In genomic region chr6:154410619-154411044, GRCh38 we compare ENCODE assay signal across 8 cellular contexts. TPM values are rescaled to one million over a fixed set of nuclear protein-coding genes. Genes with fewer than 3 reads are reported as not detected.
DNase-seq lines count a peak whose midpoint lies in the region; ATAC-seq and TF ChIP-seq lines count a peak whose summit lies in the region.

No MANE protein-coding gene starts in this region.

- ATAC-seq in GM18519 (IDR thresholded peaks at IDR 0.05; ENCODE audit: low FRiP score, unreplicated experiment) = no peak
- ATAC-seq in HG03457 (IDR thresholded peaks at IDR 0.05; ENCODE audit: unreplicated experiment) = no peak

- CTCF ChIA-PET in activated CD4-positive, alpha-beta T cell treated with anti-CD3 and anti-CD28 coated beads, Interleukin-2, amount 10 ng/mL, durations not matched to agents 7 days and 5 days (lab: Charles Lee) = no interaction called here

- no peak for TF ChIP-seq CTCF in breast epithelium (IDR thresholded peaks at IDR 0.05)

- POLR2A ChIA-PET in activated CD4-positive, alpha-beta T cell treated with anti-CD3 and anti-CD28 coated beads, Interleukin-2, amount 10 ng/mL, durations not matched to agents 7 days and 5 days (lab: Charles Lee) = no interaction called here

- H3K4me3 Mint-ChIP-seq in activated CD4-positive, alpha-beta T cell treated with anti-CD3 and anti-CD28 coated beads, Interleukin-2, amount 10 ng/mL, durations not matched to agents 7 days and 5 days = no peak overlapping the region

- peaks cover 2% of the 10 kb centered on the region for H3K4me1 Mint-ChIP-seq in activated CD4-positive, alpha-beta T cell treated with anti-CD3 and anti-CD28 coated beads, Interleukin-2, amount 10 ng/mL, durations not matched to agents 7 days and 5 days

- no peak overlapping the region for H3K4me3 ChIP-seq in breast epithelium

- H3K27me3 Mint-ChIP-seq in activated CD4-positive, alpha-beta T cell treated with anti-CD3 and anti-CD28 coated beads, Interleukin-2, amount 10 ng/mL, durations not matched to agents 7 days and 5 days = peaks cover 5% of the 10 kb centered on the region

- H3K27me3 ChIP-seq in breast epithelium = no peaks in the 10 kb centered on the region

- intact Hi-C loops in breast epithelium (cut with DNase I; ENCODE audit: low total_unique reads) = no loop called here

- TF ChIP-seq POLR2A in breast epithelium (IDR thresholded peaks at IDR 0.05) = no peak

- H3K9me3 Mint-ChIP-seq in activated CD4-positive, alpha-beta T cell treated with anti-CD3 and anti-CD28 coated beads, Interleukin-2, amount 10 ng/mL, durations not matched to agents 7 days and 5 days = no peaks in the 10 kb centered on the region

- H3K4me1 ChIP-seq in breast epithelium = peaks cover 0 to 4% of the 10 kb centered on the region in 2 donors

- H3K27ac Mint-ChIP-seq in activated CD4-positive, alpha-beta T cell treated with anti-CD3 and anti-CD28 coated beads, Interleukin-2, amount 10 ng/mL, durations not matched to agents 7 days and 5 days = no peak overlapping the region

- DNase-seq in activated CD4-positive, alpha-beta T cell treated with anti-CD3 and anti-CD28 coated beads for 48 hours = peak; percentile 78
- DNase-seq in activated CD4-positive, alpha-beta T cell treated with anti-CD3 and anti-CD28 coated beads, Interleukin-2, amount 10 ng/mL, durations not matched to agents 7 days and 5 days = no peak
- peak; percentile 52 for DNase-seq in NCI-H1436 treated with DMSO at 0.1 percent for 48 hours (lab: John Stamatoyannopoulos, UW)
- DNase-seq in breast epithelium (ENCODE audit: low spot score in 2 of 2) = peak in 1 of 2 donors; percentile 40
- DNase-seq in left kidney (ENCODE audit: low read depth, low spot score) = peak; percentile 94
- peak; percentile 77 for DNase-seq in superior temporal gyrus (ENCODE audit: extremely low spot score)

- H3K36me3 Mint-ChIP-seq in activated CD4-positive, alpha-beta T cell treated with anti-CD3 and anti-CD28 coated beads, Interleukin-2, amount 10 ng/mL, durations not matched to agents 7 days and 5 days (ENCODE audit: low read depth) = no peaks in the 10 kb centered on the region

- peak overlapping the region; percentile 80 to 84 for H3K27ac ChIP-seq in breast epithelium

- H3K36me3 ChIP-seq in breast epithelium = no peaks in the 10 kb centered on the region

- H3K9me3 ChIP-seq in breast epithelium = no peaks in the 10 kb centered on the region

RNA-seq across cellular contexts. Expression of gene IPCEF1, which starts 54.0 kb away (rescaled TPM):
- total RNA-seq in activated CD4-positive, alpha-beta T cell treated with anti-CD3 and anti-CD28 coated beads, Interleukin-2, amount 10 ng/mL, durations not matched to agents 7 days and 5 days = 10 to 100 TPM; 26.2 to 27.3 TPM
- total RNA-seq in breast epithelium = 1 to 10 TPM; 3.7 to 6.7 (median 5.6) TPM
